26 cellular contexts compared by ENCODE assay signal in genomic region chr1:211730347-211730746, GRCh38. TPM values are rescaled to one million over a fixed set of nuclear protein-coding genes. Genes with fewer than 3 reads are reported as not detected.
"Had no signal": no experiment of that assay in that cellular context is flagged by ENCODE, and none has a peak within 500 bp of the region (broad histone marks: within the 10 kb centered on the region; RNA-seq: fewer than 3 reads in every experiment).

No MANE protein-coding gene starts in this region.

- H3K27me3 ChIP-seq: left lung, neural progenitor cell, ovary, right atrium auricular region, right lobe of liver, tibial artery, vagina had no signal

- H2AFZ ChIP-seq: neural progenitor cell had no signal

- H3K9me3 ChIP-seq: left lung, lower lobe of right lung, ovary, right atrium auricular region, right lobe of liver, thoracic aorta, tibial artery, vagina had no signal

- H3K27ac ChIP-seq: left lung, lower lobe of right lung, neural progenitor cell, ovary, right atrium auricular region, right lobe of liver, thoracic aorta, tibial artery, vagina had no signal

- H3K9ac ChIP-seq: neural progenitor cell had no signal

- H3K36me3 ChIP-seq: left lung, lower lobe of right lung, neural progenitor cell, ovary, right atrium auricular region, right lobe of liver, thoracic aorta, tibial artery, vagina had no signal

- H3K4me2 ChIP-seq: neural progenitor cell, smooth muscle cell had no signal

- ATAC-seq: left colon; left lung; lower lobe of right lung; natural killer cell; right lobe of liver; stimulated activated memory B cell treated with anti-CD40 and anti-IgM and Interleukin-4, amounts not matched to agents 10 μg/mL and 1 μg/mL and 100 μg/mL, for 72 hours; stimulated activated naive CD8-positive, alpha-beta T cell treated with anti-CD3 and anti-CD28 coated beads, Interleukin-15, amount 100 ng/mL, for 72 hours had no signal

- DNase-seq: hippocampal formation; kidney glomerular epithelial cell; left colon; left lung; lower lobe of right lung; mammary epithelial cell; mesenchymal stem cell; naive B cell; natural killer cell; nephron progenitor cell; ovary; right lobe of liver; stimulated activated CD4-positive, alpha-beta T cell treated with anti-CD3 and anti-CD28 coated beads, Interleukin-1b, Interleukin-23, amount 100 ng/mL, for 48 hours; stimulated activated CD4-positive, alpha-beta T cell treated with anti-CD3 and anti-CD28 coated beads, Interleukin-2, amount 100 ng/mL, for 48 hours; stimulated activated CD4-positive, alpha-beta T cell treated with anti-CD3 and anti-CD28 coated beads, Interleukin-4, amount 100 ng/mL, for 4 hours; stimulated activated CD8-positive, alpha-beta memory T cell treated with anti-CD3 and anti-CD28 coated beads, Interleukin-4, amount 100 ng/mL, for 48 hours; stimulated activated naive CD4-positive, alpha-beta T cell treated with Interleukin-2 at 50 U/mL for 16 hours; stimulated activated naive CD8-positive, alpha-beta T cell treated with anti-CD3 and anti-CD28 coated beads, Interleukin-15, amount 100 ng/mL, for 72 hours; tibial artery had no signal

- H3K4me3 ChIP-seq: left lung, lower lobe of right lung, neural progenitor cell, ovary, right atrium auricular region, right lobe of liver, smooth muscle cell, thoracic aorta, tibial artery, vagina had no signal

- H3K4me1 ChIP-seq: left lung, lower lobe of right lung, right atrium auricular region, right lobe of liver had no signal

RNA-seq across cellular contexts. Expression of gene NEK2, which starts 54.9 kb away (rescaled TPM):
- total RNA-seq: ureter had no signal
